1 cellular context compared by ENCODE assay signal in the genomic region with DNA sequence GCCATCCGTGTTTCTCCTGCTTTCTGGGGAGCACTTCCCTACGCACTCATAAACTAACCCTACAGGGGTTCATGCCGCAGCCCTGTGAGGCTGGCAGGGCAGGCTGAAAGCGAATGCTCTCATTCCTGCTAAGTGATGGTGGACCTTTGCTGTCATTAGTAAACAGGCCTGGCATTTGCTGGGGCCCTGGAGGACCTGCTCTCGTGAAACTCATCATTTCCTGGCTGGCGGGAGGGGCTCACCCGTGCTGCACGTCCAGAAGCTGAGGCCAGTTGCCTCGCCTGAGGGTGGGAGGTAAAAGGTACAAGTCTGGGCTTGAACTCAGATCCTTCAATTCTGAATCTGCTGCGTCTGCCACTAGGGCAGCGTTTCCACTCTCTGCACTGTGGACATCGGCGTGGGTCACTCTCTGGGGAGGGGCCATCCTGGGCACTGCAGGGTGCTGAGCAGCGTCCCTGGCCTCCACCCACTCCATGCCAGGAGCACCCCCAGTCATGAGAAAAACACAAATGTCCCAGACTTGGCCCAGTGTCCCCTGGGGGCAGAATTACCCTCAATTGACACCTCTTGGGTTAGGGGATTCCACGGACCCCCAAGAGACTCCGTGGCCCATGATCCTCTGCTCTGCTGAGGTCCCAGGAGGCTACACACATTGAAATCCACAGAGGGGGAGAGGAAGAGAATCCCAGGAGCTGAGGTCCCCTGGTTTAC.
TF ChIP-seq lines count a peak whose summit lies in the region.

No MANE protein-coding gene starts in this region.

TF ChIP-seq in GM12878, 131 proteins besides CTCF, POLR2A, EP300 and RAD21 (continued from another document and continues in another):
- no peak for TF ChIP-seq REST (IDR thresholded peaks at IDR 0.05; ENCODE audit: low read depth, low read length)
- peak; percentile 99 for TF ChIP-seq MEF2B (IDR thresholded peaks at IDR 0.05; ENCODE audit: partially characterized antibody, poor library complexity, severe bottlenecking)
- TF ChIP-seq SUPT20H (IDR thresholded peaks at IDR 0.05; ENCODE audit: borderline replicate concordance, control insufficient read depth, low read depth, low read length), result no peak
- no peak for TF ChIP-seq POLR2AphosphoS2 (IDR thresholded peaks at IDR 0.05; ENCODE audit: low read depth, low read length)
- TF ChIP-seq YBX1 (IDR thresholded peaks at IDR 0.05), result peak; percentile 84; the same call in 1 of the 2 replicates
- no peak for TF ChIP-seq ZNF274 (IDR thresholded peaks at IDR 0.05; ENCODE audit: insufficient read depth, insufficient read length)
- TF ChIP-seq, protein P1, sequence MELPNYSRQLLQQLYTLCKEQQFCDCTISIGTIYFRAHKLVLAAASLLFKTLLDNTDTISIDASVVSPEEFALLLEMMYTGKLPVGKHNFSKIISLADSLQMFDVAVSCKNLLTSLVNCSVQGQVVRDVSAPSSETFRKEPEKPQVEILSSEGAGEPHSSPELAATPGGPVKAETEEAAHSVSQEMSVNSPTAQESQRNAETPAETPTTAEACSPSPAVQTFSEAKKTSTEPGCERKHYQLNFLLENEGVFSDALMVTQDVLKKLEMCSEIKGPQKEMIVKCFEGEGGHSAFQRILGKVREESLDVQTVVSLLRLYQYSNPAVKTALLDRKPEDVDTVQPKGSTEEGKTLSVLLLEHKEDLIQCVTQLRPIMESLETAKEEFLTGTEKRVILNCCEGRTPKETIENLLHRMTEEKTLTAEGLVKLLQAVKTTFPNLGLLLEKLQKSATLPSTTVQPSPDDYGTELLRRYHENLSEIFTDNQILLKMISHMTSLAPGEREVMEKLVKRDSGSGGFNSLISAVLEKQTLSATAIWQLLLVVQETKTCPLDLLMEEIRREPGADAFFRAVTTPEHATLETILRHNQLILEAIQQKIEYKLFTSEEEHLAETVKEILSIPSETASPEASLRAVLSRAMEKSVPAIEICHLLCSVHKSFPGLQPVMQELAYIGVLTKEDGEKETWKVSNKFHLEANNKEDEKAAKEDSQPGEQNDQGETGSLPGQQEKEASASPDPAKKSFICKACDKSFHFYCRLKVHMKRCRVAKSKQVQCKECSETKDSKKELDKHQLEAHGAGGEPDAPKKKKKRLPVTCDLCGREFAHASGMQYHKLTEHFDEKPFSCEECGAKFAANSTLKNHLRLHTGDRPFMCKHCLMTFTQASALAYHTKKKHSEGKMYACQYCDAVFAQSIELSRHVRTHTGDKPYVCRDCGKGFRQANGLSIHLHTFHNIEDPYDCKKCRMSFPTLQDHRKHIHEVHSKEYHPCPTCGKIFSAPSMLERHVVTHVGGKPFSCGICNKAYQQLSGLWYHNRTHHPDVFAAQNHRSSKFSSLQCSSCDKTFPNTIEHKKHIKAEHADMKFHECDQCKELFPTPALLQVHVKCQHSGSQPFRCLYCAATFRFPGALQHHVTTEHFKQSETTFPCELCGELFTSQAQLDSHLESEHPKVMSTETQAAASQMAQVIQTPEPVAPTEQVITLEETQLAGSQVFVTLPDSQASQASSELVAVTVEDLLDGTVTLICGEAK (IDR thresholded peaks at IDR 0.05; ENCODE audit: borderline replicate concordance), result no peak
- 0 out of 2 replicates have a peak, but pooled peaks have one; percentile 38 for TF ChIP-seq NKRF (conservative IDR thresholded peaks at IDR 0.05)
- TF ChIP-seq POU2F2 (IDR thresholded peaks at IDR 0.05; ENCODE audit: borderline replicate concordance, low read depth, low read length), result peak; percentile 36; the same call in 1 of the 3 replicates
- TF ChIP-seq, protein P2, sequence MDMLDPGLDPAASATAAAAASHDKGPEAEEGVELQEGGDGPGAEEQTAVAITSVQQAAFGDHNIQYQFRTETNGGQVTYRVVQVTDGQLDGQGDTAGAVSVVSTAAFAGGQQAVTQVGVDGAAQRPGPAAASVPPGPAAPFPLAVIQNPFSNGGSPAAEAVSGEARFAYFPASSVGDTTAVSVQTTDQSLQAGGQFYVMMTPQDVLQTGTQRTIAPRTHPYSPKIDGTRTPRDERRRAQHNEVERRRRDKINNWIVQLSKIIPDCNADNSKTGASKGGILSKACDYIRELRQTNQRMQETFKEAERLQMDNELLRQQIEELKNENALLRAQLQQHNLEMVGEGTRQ (IDR thresholded peaks at IDR 0.05; ENCODE audit: borderline replicate concordance, low read depth, low read length), result no peak
- TF ChIP-seq CEBPB (IDR thresholded peaks at IDR 0.05; ENCODE audit: borderline replicate concordance in 1 of 2, low read depth in 2 of 2, low read length in 2 of 2), result no peak
- 0 out of 2 replicates have a peak, but pooled peaks have one; percentile 12 for TF ChIP-seq SMARCA5 (IDR thresholded peaks at IDR 0.05)
- TF ChIP-seq ETV6 (conservative IDR thresholded peaks at IDR 0.05 in 1 of 2, IDR thresholded peaks at IDR 0.05 in 1 of 2; ENCODE audit: borderline replicate concordance in 1 of 2, low read depth in 1 of 2), result no peak
- no peak for TF ChIP-seq ATF3 (IDR thresholded peaks at IDR 0.05; ENCODE audit: borderline replicate concordance, extremely low read depth, low read depth, low read length)
- TF ChIP-seq KLF5 (IDR thresholded peaks at IDR 0.05; ENCODE audit: partially characterized antibody), result no peak
- TF ChIP-seq SREBF2 (IDR thresholded peaks at IDR 0.05; ENCODE audit: low read length), result no peak
- peak; percentile 90 for TF ChIP-seq GATAD2B (conservative IDR thresholded peaks at IDR 0.05; ENCODE audit: low read depth)
- TF ChIP-seq ATF7 (IDR thresholded peaks at IDR 0.05; ENCODE audit: low read depth), result peak; percentile 16; the same call in 1 of the 2 replicates
- TF ChIP-seq HSF1 (IDR thresholded peaks at IDR 0.05; ENCODE audit: low read depth, low read length), result no peak
- TF ChIP-seq PAX5 (IDR thresholded peaks at IDR 0.05; ENCODE audit: borderline replicate concordance, low read depth, low read length), result peak; percentile 8
- TF ChIP-seq PAX8 (IDR thresholded peaks at IDR 0.05), result no peak
- no peak for TF ChIP-seq SUZ12 (IDR thresholded peaks at IDR 0.05; ENCODE audit: unreplicated experiment)
- no peak for TF ChIP-seq IRF4 (IDR thresholded peaks at IDR 0.05; ENCODE audit: low read depth, low read length)
- no peak for TF ChIP-seq NFIC (IDR thresholded peaks at IDR 0.05; ENCODE audit: low read depth, low read length)
- TF ChIP-seq GABPA (IDR thresholded peaks at IDR 0.05; ENCODE audit: low read depth), result no peak
- TF ChIP-seq ASH2L (IDR thresholded peaks at IDR 0.05; ENCODE audit: borderline replicate concordance, low read depth), result no peak
- TF ChIP-seq, protein P3, sequence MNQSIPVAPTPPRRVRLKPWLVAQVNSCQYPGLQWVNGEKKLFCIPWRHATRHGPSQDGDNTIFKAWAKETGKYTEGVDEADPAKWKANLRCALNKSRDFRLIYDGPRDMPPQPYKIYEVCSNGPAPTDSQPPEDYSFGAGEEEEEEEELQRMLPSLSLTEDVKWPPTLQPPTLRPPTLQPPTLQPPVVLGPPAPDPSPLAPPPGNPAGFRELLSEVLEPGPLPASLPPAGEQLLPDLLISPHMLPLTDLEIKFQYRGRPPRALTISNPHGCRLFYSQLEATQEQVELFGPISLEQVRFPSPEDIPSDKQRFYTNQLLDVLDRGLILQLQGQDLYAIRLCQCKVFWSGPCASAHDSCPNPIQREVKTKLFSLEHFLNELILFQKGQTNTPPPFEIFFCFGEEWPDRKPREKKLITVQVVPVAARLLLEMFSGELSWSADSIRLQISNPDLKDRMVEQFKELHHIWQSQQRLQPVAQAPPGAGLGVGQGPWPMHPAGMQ (IDR thresholded peaks at IDR 0.05; ENCODE audit: borderline replicate concordance), result no peak
- TF ChIP-seq, protein P4, sequence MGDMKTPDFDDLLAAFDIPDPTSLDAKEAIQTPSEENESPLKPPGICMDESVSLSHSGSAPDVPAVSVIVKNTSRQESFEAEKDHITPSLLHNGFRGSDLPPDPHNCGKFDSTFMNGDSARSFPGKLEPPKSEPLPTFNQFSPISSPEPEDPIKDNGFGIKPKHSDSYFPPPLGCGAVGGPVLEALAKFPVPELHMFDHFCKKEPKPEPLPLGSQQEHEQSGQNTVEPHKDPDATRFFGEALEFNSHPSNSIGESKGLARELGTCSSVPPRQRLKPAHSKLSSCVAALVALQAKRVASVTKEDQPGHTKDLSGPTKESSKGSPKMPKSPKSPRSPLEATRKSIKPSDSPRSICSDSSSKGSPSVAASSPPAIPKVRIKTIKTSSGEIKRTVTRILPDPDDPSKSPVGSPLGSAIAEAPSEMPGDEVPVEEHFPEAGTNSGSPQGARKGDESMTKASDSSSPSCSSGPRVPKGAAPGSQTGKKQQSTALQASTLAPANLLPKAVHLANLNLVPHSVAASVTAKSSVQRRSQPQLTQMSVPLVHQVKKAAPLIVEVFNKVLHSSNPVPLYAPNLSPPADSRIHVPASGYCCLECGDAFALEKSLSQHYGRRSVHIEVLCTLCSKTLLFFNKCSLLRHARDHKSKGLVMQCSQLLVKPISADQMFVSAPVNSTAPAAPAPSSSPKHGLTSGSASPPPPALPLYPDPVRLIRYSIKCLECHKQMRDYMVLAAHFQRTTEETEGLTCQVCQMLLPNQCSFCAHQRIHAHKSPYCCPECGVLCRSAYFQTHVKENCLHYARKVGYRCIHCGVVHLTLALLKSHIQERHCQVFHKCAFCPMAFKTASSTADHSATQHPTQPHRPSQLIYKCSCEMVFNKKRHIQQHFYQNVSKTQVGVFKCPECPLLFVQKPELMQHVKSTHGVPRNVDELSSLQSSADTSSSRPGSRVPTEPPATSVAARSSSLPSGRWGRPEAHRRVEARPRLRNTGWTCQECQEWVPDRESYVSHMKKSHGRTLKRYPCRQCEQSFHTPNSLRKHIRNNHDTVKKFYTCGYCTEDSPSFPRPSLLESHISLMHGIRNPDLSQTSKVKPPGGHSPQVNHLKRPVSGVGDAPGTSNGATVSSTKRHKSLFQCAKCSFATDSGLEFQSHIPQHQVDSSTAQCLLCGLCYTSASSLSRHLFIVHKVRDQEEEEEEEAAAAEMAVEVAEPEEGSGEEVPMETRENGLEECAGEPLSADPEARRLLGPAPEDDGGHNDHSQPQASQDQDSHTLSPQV (IDR thresholded peaks at IDR 0.05), result no peak; the same call in none of the 2 replicates
- TF ChIP-seq NFXL1 (IDR thresholded peaks at IDR 0.05; ENCODE audit: borderline replicate concordance), result no peak
- TF ChIP-seq ZNF207 (IDR thresholded peaks at IDR 0.05; ENCODE audit: borderline replicate concordance), result peak; percentile 37; the same call in 1 of the 2 replicates
